Comparison of ENCODE assay signal across 8 cellular contexts in genomic region chr9:101530076-101530711, GRCh38. TPM values are rescaled to one million over a fixed set of nuclear protein-coding genes. Genes with fewer than 3 reads are reported as not detected.
A peak's percentile ranks its signal among the peaks of the same experiment; 100 is the strongest.
DNase-seq lines count a peak whose midpoint lies in the region; ATAC-seq and TF ChIP-seq lines count a peak whose summit lies in the region.

No MANE protein-coding gene starts in this region.

- H2BK12ac ChIP-seq in mesenchymal stem cell (ENCODE audit: low read length in 2 of 2), result no peak overlapping the region

- no peak overlapping the region for H3K4ac ChIP-seq in mesenchymal stem cell (ENCODE audit: low read depth in 1 of 2, low read length in 2 of 2)

- no peak overlapping the region for H3K9ac ChIP-seq in mesenchymal stem cell (ENCODE audit: low read length)

- H3K27ac ChIP-seq in CD4-positive, alpha-beta T cell (ENCODE audit: low read depth, low read length), result no peak overlapping the region
- H3K27ac ChIP-seq in dorsolateral prefrontal cortex, result no peak overlapping the region
- no peak overlapping the region for H3K27ac ChIP-seq in mesenchymal stem cell (ENCODE audit: low read length, poor library complexity, severe bottlenecking)

- H2AK5ac ChIP-seq in mesenchymal stem cell (ENCODE audit: low read length, severe bottlenecking), result no peak overlapping the region

- H3K4me1 ChIP-seq in mesenchymal stem cell (ENCODE audit: control insufficient read depth, insufficient read depth, low read depth, low read length), result no peaks in the 10 kb centered on the region

- no peak overlapping the region for H4K91ac ChIP-seq in mesenchymal stem cell (ENCODE audit: low read length)

- peaks cover 16% of the 10 kb centered on the region for H3K4me1 Mint-ChIP-seq in CD4-positive, alpha-beta T cell (ENCODE audit: low read depth)
- peaks cover 13% of the 10 kb centered on the region for H3K4me1 Mint-ChIP-seq in activated CD4-positive, alpha-beta T cell treated with anti-CD3 and anti-CD28 coated beads, Interleukin-2, amount 10 ng/mL, durations not matched to agents 7 days and 5 days

- no peak overlapping the region for H3K14ac ChIP-seq in mesenchymal stem cell (ENCODE audit: low read length in 2 of 2)

- TF ChIP-seq CTCF in CD4-positive, alpha-beta T cell (IDR thresholded peaks at IDR 0.05), result peak; percentile 91
- peak; percentile 76 to 98 (median 92) for TF ChIP-seq CTCF in dorsolateral prefrontal cortex (IDR thresholded peaks at IDR 0.05 in 54 of 56, conservative IDR thresholded peaks at IDR 0.05 in 2 of 56; ENCODE audit: low read depth in 1 of 56, partially characterized antibody in 56 of 56)

- 57% methylated on average over 2 of the region's 6 CpGs for WGBS in mesenchymal stem cell

- H2BK5ac ChIP-seq in mesenchymal stem cell (ENCODE audit: low read depth, low read length, poor library complexity, severe bottlenecking), result no peak overlapping the region

- CTCF ChIA-PET in CD4-positive, alpha-beta T cell (lab: Charles Lee), result interaction anchor here (0.6 to 1.9 kb wide), 9 partner anchors 10 to 142 kb away, joined by 3 to 19 read pairs (median 4); no protein-coding TSS in a partner anchor
- CTCF ChIA-PET in activated CD4-positive, alpha-beta T cell treated with anti-CD3 and anti-CD28 coated beads, Interleukin-2, amount 10 ng/mL, durations not matched to agents 7 days and 5 days (lab: Charles Lee), result interaction anchor here (0.6 to 3.0 kb wide), 9 partner anchors 9 to 138 kb away, joined by 3 to 16 read pairs (median 3); no protein-coding TSS in a partner anchor

- H3K4me3 ChIP-seq in dorsolateral prefrontal cortex (no peak overlapping the region), mesenchymal stem cell (ENCODE audit: insufficient read depth in 1 of 2, low read depth in 1 of 2, low read length in 2 of 2) (no peak overlapping the region)

- no peaks in the 10 kb centered on the region for H3K27me3 ChIP-seq in CD4-positive, alpha-beta T cell (ENCODE audit: control insufficient read depth, insufficient read depth, low read length)
- H3K27me3 ChIP-seq in dorsolateral prefrontal cortex (no peaks in the 10 kb centered on the region), mesenchymal stem cell (ENCODE audit: control insufficient read depth in 1 of 2, insufficient read depth in 1 of 2, low read length in 2 of 2) (no peaks in the 10 kb centered on the region)

- no peak overlapping the region for H2AFZ ChIP-seq in mesenchymal stem cell (ENCODE audit: low read depth, low read length)

- peak overlapping the region; percentile 55 for H3K4me3 Mint-ChIP-seq in CD4-positive, alpha-beta T cell
- no peak overlapping the region for H3K4me3 Mint-ChIP-seq in activated CD4-positive, alpha-beta T cell treated with anti-CD3 and anti-CD28 coated beads, Interleukin-2, amount 10 ng/mL, durations not matched to agents 7 days and 5 days

- peaks cover 10% of the 10 kb centered on the region for H3K36me3 Mint-ChIP-seq in CD4-positive, alpha-beta T cell (ENCODE audit: low read depth)
- peaks cover 3% of the 10 kb centered on the region for H3K36me3 Mint-ChIP-seq in activated CD4-positive, alpha-beta T cell treated with anti-CD3 and anti-CD28 coated beads, Interleukin-2, amount 10 ng/mL, durations not matched to agents 7 days and 5 days (ENCODE audit: low read depth)

- DNase-seq in CD4-positive, alpha-beta T cell, result peak; percentile 42 to 64 (median 46)
- DNase-seq in NCI-H748 (lab: John Stamatoyannopoulos, UW; ENCODE audit: unreplicated experiment) (peak; percentile 81), dorsolateral prefrontal cortex (peak; percentile 47 to 83 (median 76)), mesenchymal stem cell (peak; percentile 83)
- DNase-seq in activated CD4-positive, alpha-beta T cell treated with anti-CD3 and anti-CD28 coated beads, Interleukin-2, amount 10 ng/mL, durations not matched to agents 7 days and 5 days, result peak; percentile 72
- peak; percentile 18 to 32 for DNase-seq in stimulated activated CD8-positive, alpha-beta memory T cell treated with anti-CD3 and anti-CD28 coated beads, Interleukin-4, amount 100 ng/mL, for 1 hour (ENCODE audit: low read depth in 2 of 2, low spot score in 1 of 2)

- POLR2A ChIA-PET in CD4-positive, alpha-beta T cell (lab: Charles Lee), result interaction anchor here (1.3 kb wide), 1 partner anchor 132 kb away, joined by 3 read pairs; the partner anchor contains the start of genes MRPL50 and ZNF189
- POLR2A ChIA-PET in activated CD4-positive, alpha-beta T cell treated with anti-CD3 and anti-CD28 coated beads, Interleukin-2, amount 10 ng/mL, durations not matched to agents 7 days and 5 days (lab: Charles Lee), result no interaction called here

- no peak overlapping the region for H2BK15ac ChIP-seq in mesenchymal stem cell (ENCODE audit: low read depth, poor library complexity, severe bottlenecking)

- ATAC-seq in CD4-positive, alpha-beta T cell (ENCODE audit: poor library complexity), result peak; percentile 24
- peak; percentile 46 for ATAC-seq in GM19395 (IDR thresholded peaks at IDR 0.05; ENCODE audit: unreplicated experiment)
- peak; percentile 30 for ATAC-seq in HG03460 (IDR thresholded peaks at IDR 0.05; ENCODE audit: unreplicated experiment)

- H3K27me3 Mint-ChIP-seq in CD4-positive, alpha-beta T cell, result peaks cover 19% of the 10 kb centered on the region
- peaks cover 2% of the 10 kb centered on the region for H3K27me3 Mint-ChIP-seq in activated CD4-positive, alpha-beta T cell treated with anti-CD3 and anti-CD28 coated beads, Interleukin-2, amount 10 ng/mL, durations not matched to agents 7 days and 5 days

- no peak overlapping the region for H2BK120ac ChIP-seq in mesenchymal stem cell (ENCODE audit: low read depth, low read length)

- no peak overlapping the region for H4K8ac ChIP-seq in mesenchymal stem cell (ENCODE audit: low read length)

- intact Hi-C loops in CD4-positive, alpha-beta T cell (cut with DNase I, micrococcal nuclease), result loop anchor here (1.0 to 10.0 kb wide), 4 partner anchors 71 to 1705 kb away; partner anchors contain the start of genes ERP44 (in 1 of the 2), INVS (in 1 of the 2) and NR4A3 (in 1 of the 2)
- intact Hi-C loops in dorsolateral prefrontal cortex (cut with DNase I), result loop anchor here in 1 of 2 donors (2.0 to 5.0 kb wide), 2 partner anchors 69 to 133 kb away; partner anchors contain the start of genes MRPL50 and ZNF189

- no peak overlapping the region for H3K4me2 ChIP-seq in mesenchymal stem cell (ENCODE audit: low read length, poor library complexity, severe bottlenecking)

- H3K36me3 ChIP-seq in mesenchymal stem cell (ENCODE audit: control insufficient read depth in 1 of 2, insufficient read depth in 2 of 2, low read depth in 1 of 2, low read length in 2 of 2), result peaks cover 0 to under 1% of the 10 kb centered on the region in 2 experiments

- no peaks in the 10 kb centered on the region for H3K9me3 Mint-ChIP-seq in CD4-positive, alpha-beta T cell
- no peaks in the 10 kb centered on the region for H3K9me3 Mint-ChIP-seq in activated CD4-positive, alpha-beta T cell treated with anti-CD3 and anti-CD28 coated beads, Interleukin-2, amount 10 ng/mL, durations not matched to agents 7 days and 5 days

- H3K27ac Mint-ChIP-seq in CD4-positive, alpha-beta T cell, result no peak overlapping the region
- no peak overlapping the region for H3K27ac Mint-ChIP-seq in activated CD4-positive, alpha-beta T cell treated with anti-CD3 and anti-CD28 coated beads, Interleukin-2, amount 10 ng/mL, durations not matched to agents 7 days and 5 days

- H3K18ac ChIP-seq in mesenchymal stem cell (ENCODE audit: low read depth in 1 of 2, low read length in 2 of 2), result no peak overlapping the region

- H3K23ac ChIP-seq in mesenchymal stem cell (ENCODE audit: low read length in 2 of 2), result no peak overlapping the region

- no peaks in the 10 kb centered on the region for H3K9me3 ChIP-seq in CD4-positive, alpha-beta T cell (ENCODE audit: control insufficient read depth, low read length)
- no peaks in the 10 kb centered on the region for H3K9me3 ChIP-seq in mesenchymal stem cell (ENCODE audit: control insufficient read depth, low read length)

- no peaks in the 10 kb centered on the region for H3K79me1 ChIP-seq in mesenchymal stem cell (replicated peaks; ENCODE audit: low read length, poor library complexity, severe bottlenecking)

RNA-seq across cellular contexts. Expression of gene RNF20, which starts 3.5 kb away (rescaled TPM):
- total RNA-seq in CD4-positive, alpha-beta T cell, result 10 to 100 TPM; 26.9 to 27.6 TPM
- total RNA-seq in activated CD4-positive, alpha-beta T cell treated with anti-CD3 and anti-CD28 coated beads, Interleukin-2, amount 10 ng/mL, durations not matched to agents 7 days and 5 days, result 10 to 100 TPM; 49.4 to 52.4 TPM
- 10 to 100 TPM; 43.0 to 74.0 (median 56.6) TPM for total RNA-seq in dorsolateral prefrontal cortex
- polyA plus RNA-seq in mesenchymal stem cell (2013, experiment 1 of 2), result 25.4 TPM
- polyA plus RNA-seq in mesenchymal stem cell (2013, experiment 2 of 2), result 22.3 TPM

Comparison
In these comparisons a context has a peak if more than half of its experiments do, and no peak if none do; other contexts are left out.
1. DNase-seq: peak in every context shown above with its lines; median percentile 83 in mesenchymal stem cell; 81 in NCI-H748; 76 in dorsolateral prefrontal cortex; 72 in activated CD4-positive, alpha-beta T cell treated with anti-CD3 and anti-CD28 coated beads, Interleukin-2, amount 10 ng/mL, durations not matched to agents 7 days and 5 days; 46 in CD4-positive, alpha-beta T cell; 25 in stimulated activated CD8-positive, alpha-beta memory T cell treated with anti-CD3 and anti-CD28 coated beads, Interleukin-4, amount 100 ng/mL, for 1 hour.